In the genomic region with DNA sequence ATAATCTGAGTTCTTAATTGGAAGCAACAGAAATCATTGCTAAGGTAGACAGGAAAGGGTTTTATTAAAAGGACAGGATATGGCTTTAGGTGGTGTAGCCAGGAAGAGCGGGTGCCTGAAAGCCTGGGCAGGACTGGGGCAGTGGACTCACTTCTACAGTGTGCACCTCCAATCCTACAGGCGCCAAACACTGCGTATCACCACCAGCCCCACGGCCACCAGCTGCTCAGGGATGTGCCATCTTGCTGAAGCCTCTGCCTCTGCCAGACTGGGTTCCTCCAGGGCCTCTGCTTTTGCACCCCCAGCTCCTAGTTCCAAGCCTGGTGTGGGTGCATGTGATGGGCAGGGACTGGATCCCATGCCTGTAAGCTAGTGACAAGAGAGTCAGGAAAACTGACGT, we compare ENCODE assay signal across 32 cellular contexts. TPM values are rescaled to one million over a fixed set of nuclear protein-coding genes. Genes with fewer than 3 reads are reported as not detected.
"Had no signal": no experiment of that assay in that cellular context is flagged by ENCODE, and none has a peak within 500 bp of the region (broad histone marks: within the 10 kb centered on the region; RNA-seq: fewer than 3 reads in every experiment).

No MANE protein-coding gene starts in this region.

- DNase-seq: hypothalamus; immature natural killer cell; kidney; left colon; left lung; lower lobe of right lung; mammary epithelial cell; mesenchymal stem cell; naive thymus-derived CD8-positive, alpha-beta T cell; nucleus accumbens; pancreas; posterior cingulate gyrus; psoas muscle; stimulated activated CD4-positive, alpha-beta T cell treated with anti-CD3 and anti-CD28 coated beads, Interleukin-12 subunit alpha, Interleukin-12 subunit beta, amount 100 ng/mL, for 4 hours; stimulated activated CD4-positive, alpha-beta T cell treated with anti-CD3 and anti-CD28 coated beads, Interleukin-15, amount 100 ng/mL, for 24 hours; stimulated activated CD4-positive, alpha-beta T cell treated with anti-CD3 and anti-CD28 coated beads, Interleukin-2, amount 100 ng/mL, for 24 hours; stimulated activated CD4-positive, alpha-beta T cell treated with anti-CD3 and anti-CD28 coated beads, Interleukin-4, amount 100 ng/mL, for 1 hour; stimulated activated naive B cell treated with anti-CD40 and anti-IgM and Interleukin-4, amounts not matched to agents 10 μg/mL and 1 μg/mL and 100 μg/mL, for 72 hours; stimulated activated naive CD8-positive, alpha-beta T cell treated with anti-CD3 and anti-CD28 coated beads, Interleukin-15, Interleukin-2, amounts not matched to agents 100 U/mL and 50 U/mL, for 24 hours; stomach; testis; thyroid gland; transverse colon had no signal

- H3K27ac ChIP-seq: left lung, lower lobe of right lung, pancreas, psoas muscle, right atrium auricular region, skin epidermis, stomach, testis, thyroid gland, transverse colon, upper lobe of left lung had no signal

- ATAC-seq: left colon; left lung; lower lobe of right lung; naive thymus-derived CD8-positive, alpha-beta T cell; pancreas; psoas muscle; sciatic nerve; stimulated activated naive B cell treated with anti-CD40 and anti-IgM and Interleukin-4, amounts not matched to agents 10 μg/mL and 1 μg/mL and 100 μg/mL, for 72 hours; stimulated activated naive CD8-positive, alpha-beta T cell treated with anti-CD3 and anti-CD28 coated beads, Interleukin-15, Interleukin-2, amounts not matched to agents 100 U/mL and 50 U/mL, for 24 hours had no signal

- H3K36me3 ChIP-seq: left lung, lower lobe of right lung, pancreas, right atrium auricular region, stomach, thyroid gland, transverse colon, upper lobe of left lung had no signal

- H3K4me3 ChIP-seq: left lung, lower lobe of right lung, pancreas, psoas muscle, right atrium auricular region, skin epidermis, stomach, testis, thyroid gland, transverse colon, upper lobe of left lung had no signal

- H3K4me1 ChIP-seq: left lung, lower lobe of right lung, pancreas, psoas muscle, right atrium auricular region, stomach, testis, thyroid gland, transverse colon, upper lobe of left lung had no signal

- FAIRE-seq: islet of Langerhans, kidney, pancreas, urothelium cell line had no signal

- H3K9me3 ChIP-seq: left lung, lower lobe of right lung, pancreas, psoas muscle, right atrium auricular region, stomach, testis, thyroid gland, transverse colon, upper lobe of left lung had no signal

- H3K27me3 ChIP-seq: pancreas, right atrium auricular region, testis, thyroid gland, upper lobe of left lung had no signal

RNA-seq across cellular contexts. Expression of gene DPYSL5, which starts 29.7 kb away (rescaled TPM):
- total RNA-seq: kidney; left lung; liver; lower lobe of right lung; mammary epithelial cell; naive thymus-derived CD8-positive, alpha-beta T cell; osteoblast; renal cortical epithelial cell; sciatic nerve; thyroid gland; upper lobe of left lung had no signal
- polyA plus RNA-seq: immature natural killer cell; liver; mammary epithelial cell; naive thymus-derived CD8-positive, alpha-beta T cell had no signal

RNA-seq across cellular contexts. Expression of gene CENPA, which starts 32.4 kb away (rescaled TPM):
- total RNA-seq: psoas muscle had no signal
